In the genomic region with DNA sequence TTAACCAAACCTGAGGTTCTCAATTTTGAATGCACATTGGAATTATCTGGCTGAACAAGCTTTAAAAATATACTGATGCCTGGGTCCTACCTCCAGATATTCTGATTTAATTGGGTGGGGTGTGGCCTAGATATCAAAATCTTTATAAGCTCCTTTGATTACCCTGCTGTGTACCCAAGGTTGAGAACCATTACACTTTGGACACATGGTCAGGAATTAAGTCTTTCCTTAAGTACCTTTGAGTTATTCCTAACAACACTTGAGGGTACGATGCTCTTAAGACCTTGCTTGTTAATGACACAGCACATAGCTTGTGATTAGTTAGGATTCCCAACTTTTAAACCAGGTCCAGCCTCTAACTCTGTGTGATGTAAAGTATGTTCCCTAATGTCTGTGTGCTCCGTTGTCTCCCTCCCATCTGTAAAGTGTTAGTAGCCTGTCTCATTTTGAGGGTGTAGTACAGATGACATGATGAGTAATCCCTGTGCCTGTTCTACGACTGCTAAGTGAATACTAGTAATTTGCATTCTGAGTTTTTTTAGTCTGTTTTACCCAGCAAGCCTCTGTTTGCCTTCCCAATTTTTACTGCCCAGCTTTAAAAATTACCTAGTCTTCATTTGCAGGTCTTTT, we compare ENCODE assay signal across 10 cellular contexts.
DNase-seq lines count a peak whose midpoint lies in the region; ATAC-seq and TF ChIP-seq lines count a peak whose summit lies in the region.
"Had no signal": no experiment of that assay in that cellular context is flagged by ENCODE, and none has a peak within 500 bp of the region (broad histone marks: within the 10 kb centered on the region; RNA-seq: fewer than 3 reads in every experiment).

No MANE protein-coding gene starts in this region.

- no peak for TF ChIP-seq EP300 in upper lobe of left lung (IDR thresholded peaks at IDR 0.05)

- DNase-seq in activated naive CD4-positive, alpha-beta T cell treated with anti-CD3 and anti-CD28 coated beads, Interleukin-2, amount 50 U/mL, for 72 hours (ENCODE audit: low spot score in 2 of 2), result no peak
- DNase-seq in activated naive CD4-positive, alpha-beta T cell treated with anti-CD3 and anti-CD28 coated beads, Interleukin-2, amount 50 U/mL, for 16 hours, result no peak
- DNase-seq in HPDE6-E6E7 (ENCODE audit: extremely low spot score), result peak; percentile 6
- peak; percentile 77 for DNase-seq in fibroblast of gingiva (ENCODE audit: low read depth)
- DNase-seq in upper lobe of left lung, result no peak
- no peak for DNase-seq in NCI-H1105 (lab: John Stamatoyannopoulos, UW)
- DNase-seq in testis, result no peak
- no peak for DNase-seq in HAP-1 (ENCODE audit: low spot score in 2 of 2)

- H3K9me3 ChIP-seq in upper lobe of left lung (no peaks in the 10 kb centered on the region), testis (no peaks in the 10 kb centered on the region), HAP-1 (no peaks in the 10 kb centered on the region)
- H3K9me3 ChIP-seq: BLaER1 had no signal

- H3K27me3 ChIP-seq in upper lobe of left lung, result no peaks in the 10 kb centered on the region
- no peaks in the 10 kb centered on the region for H3K27me3 ChIP-seq in testis
- H3K27me3 ChIP-seq in HAP-1 (ENCODE audit: low read depth), result no peaks in the 10 kb centered on the region
- H3K27me3 ChIP-seq: BLaER1 had no signal

- H3K4me1 ChIP-seq in upper lobe of left lung, result peaks cover 35 to 58% (median 37%) of the 10 kb centered on the region in 4 donors
- H3K4me1 ChIP-seq in testis, result peaks cover 11% of the 10 kb centered on the region
- H3K4me1 ChIP-seq in HAP-1, result no peaks in the 10 kb centered on the region; the same call in 1 of the 2 replicates
- H3K4me1 ChIP-seq: BLaER1 had no signal

- intact Hi-C loops in testis (cut with DNase I; ENCODE audit: low total_unique reads), result no loop called here

- peak overlapping the region in 1 of 2 donors; percentile 46 for H3K27ac Mint-ChIP-seq in activated naive CD4-positive, alpha-beta T cell treated with anti-CD3 and anti-CD28 coated beads, Interleukin-2, amount 50 U/mL, for 72 hours

- H3K27ac ChIP-seq in upper lobe of left lung (peak overlapping the region in 3 of 4 donors; percentile 6 to 14 (median 13)), testis (no peak overlapping the region)
- H3K27ac ChIP-seq: BLaER1, SK-N-MC had no signal

- H3K36me3 ChIP-seq in upper lobe of left lung (peaks cover 0 to 49% (median 25%) of the 10 kb centered on the region in 4 donors), testis (ENCODE audit: low read depth, missing control alignments) (no peaks in the 10 kb centered on the region), HAP-1 (replicated peaks) (peaks cover 4% of the 10 kb centered on the region; the same call in 1 of the 2 replicates)

- TF ChIP-seq POLR2A in upper lobe of left lung (IDR thresholded peaks at IDR 0.05) (no peak), testis (IDR thresholded peaks at IDR 0.05) (no peak)

- peak; percentile 73 to 76 for ATAC-seq in activated naive CD4-positive, alpha-beta T cell treated with anti-CD3 and anti-CD28 coated beads, Interleukin-2, amount 50 U/mL, for 72 hours
- ATAC-seq in upper lobe of left lung (ENCODE audit: low FRiP score in 2 of 2), result peak; percentile 50 to 86

- TF ChIP-seq CTCF in upper lobe of left lung (IDR thresholded peaks at IDR 0.05), result no peak
- no peak for TF ChIP-seq CTCF in testis (IDR thresholded peaks at IDR 0.05)

- H3K9me3 Mint-ChIP-seq in activated naive CD4-positive, alpha-beta T cell treated with anti-CD3 and anti-CD28 coated beads, Interleukin-2, amount 50 U/mL, for 72 hours, result no peaks in the 10 kb centered on the region

- in situ Hi-C loops in HAP-1 (cut with MboI; ENCODE audit: low sequenced_read_pairs), result no loop called here

- peaks cover 4 to 26% of the 10 kb centered on the region in 2 donors for H3K36me3 Mint-ChIP-seq in activated naive CD4-positive, alpha-beta T cell treated with anti-CD3 and anti-CD28 coated beads, Interleukin-2, amount 50 U/mL, for 72 hours

- WGBS in upper lobe of left lung, 2 donors, result 51 to 68% methylated on average over 3 of the region's 3 CpGs
- 78 to 80% methylated on average over 3 of the region's 3 CpGs for WGBS in testis, 2 donors

- H3K4me3 ChIP-seq in upper lobe of left lung, result no peak overlapping the region
- no peak overlapping the region for H3K4me3 ChIP-seq in testis
- no peak overlapping the region for H3K4me3 ChIP-seq in HAP-1
- H3K4me3 ChIP-seq: BLaER1, SK-N-MC had no signal

Comparison
In these comparisons a context has a peak if more than half of its experiments do, and no peak if none do; other contexts are left out.
1. DNase-seq: peak in HPDE6-E6E7 (single experiment) and fibroblast of gingiva (single experiment); none in activated naive CD4-positive, alpha-beta T cell treated with anti-CD3 and anti-CD28 coated beads, Interleukin-2, amount 50 U/mL, for 72 hours (0 of 2), activated naive CD4-positive, alpha-beta T cell treated with anti-CD3 and anti-CD28 coated beads, Interleukin-2, amount 50 U/mL, for 16 hours (single experiment), upper lobe of left lung (0 of 2), NCI-H1105 (single experiment), testis (single experiment) and HAP-1 (0 of 2).
2. H3K27ac ChIP-seq: peak in upper lobe of left lung (3 of 4); none in testis (0 of 2).